Comparison of ENCODE assay signal across 8 cellular contexts in the genomic region with DNA sequence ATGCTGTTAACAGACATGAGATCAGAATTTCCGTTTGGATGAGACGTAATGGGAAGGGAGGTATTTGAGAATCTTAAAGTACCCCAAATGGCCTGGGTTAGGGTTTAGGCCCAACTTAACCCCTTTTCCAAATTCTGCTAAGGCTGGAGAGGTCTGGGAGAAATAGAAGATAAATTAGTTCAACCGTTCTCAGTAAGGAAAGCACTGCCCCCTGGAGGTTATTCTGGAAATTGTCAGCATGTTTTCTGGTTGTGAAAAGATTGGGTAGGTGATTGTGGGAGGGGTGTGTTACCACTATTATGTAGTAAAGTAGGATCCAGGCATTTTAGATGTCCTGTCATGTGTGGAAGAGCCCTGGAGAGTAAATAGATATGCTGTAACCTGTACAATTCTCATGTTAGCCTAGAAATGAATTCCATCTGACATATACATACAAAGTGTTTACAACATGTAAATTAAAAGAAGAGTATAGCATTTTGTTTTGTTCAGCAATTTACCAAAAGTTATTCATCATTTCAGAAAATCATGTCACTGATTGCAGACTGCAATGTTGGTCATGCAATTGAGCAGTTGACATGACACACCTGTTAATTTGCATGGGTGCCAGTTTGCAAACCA. TPM values are rescaled to one million over a fixed set of nuclear protein-coding genes. Genes with fewer than 3 reads are reported as not detected.
DNase-seq lines count a peak whose midpoint lies in the region; ATAC-seq and TF ChIP-seq lines count a peak whose summit lies in the region.

No MANE protein-coding gene starts in this region.

- peaks cover 2 to 7% (median 6%) of the 10 kb centered on the region in 3 donors for H3K27me3 Mint-ChIP-seq in CD14-positive monocyte (ENCODE audit: low read depth in 3 of 3)
- H3K27me3 Mint-ChIP-seq in activated T-helper 1 cell treated with anti-CD3 and anti-CD28 coated beads, Interleukin-12 subunit alpha, Interleukin-12 subunit beta, Interleukin-2, Interleukin-4 antibody, amounts not matched to agents 30 ng/mL and 10 ng/mL and 1 ng/mL, durations not matched to agents 14 hours and 24 hours and 36 hours (ENCODE audit: insufficient read depth), result no peaks in the 10 kb centered on the region

- H3K9me3 ChIP-seq in NT2/D1 (ENCODE audit: insufficient read depth, low read length), result no peaks in the 10 kb centered on the region

- peak; percentile 82 for TF ChIP-seq CTCF in CD14-positive monocyte (IDR thresholded peaks at IDR 0.05)

- DNase-seq in CD14-positive monocyte (ENCODE audit: low spot score), result no peak
- DNase-seq in NT2/D1 (ENCODE audit: low read depth, low spot score), result peak; percentile 23
- peak; percentile 27 for DNase-seq in activated T-helper 1 cell treated with anti-CD3 and anti-CD28 coated beads, Interleukin-12 subunit alpha, Interleukin-12 subunit beta, Interleukin-2, Interleukin-4 antibody, amounts not matched to agents 30 ng/mL and 10 ng/mL and 1 ng/mL, durations not matched to agents 14 hours and 24 hours and 36 hours (ENCODE audit: low spot score)
- peak; percentile 48 for DNase-seq in globus pallidus (ENCODE audit: low spot score)
- DNase-seq in renal cortical epithelial cell (ENCODE audit: low read depth), result peak; percentile 48
- no peak for DNase-seq in HuH-7.5 (ENCODE audit: low spot score)

- peaks cover 0 to 1% (median 0%) of the 10 kb centered on the region in 7 donors for H3K9me3 Mint-ChIP-seq in CD14-positive monocyte
- H3K9me3 Mint-ChIP-seq in activated T-helper 1 cell treated with anti-CD3 and anti-CD28 coated beads, Interleukin-12 subunit alpha, Interleukin-12 subunit beta, Interleukin-2, Interleukin-4 antibody, amounts not matched to agents 30 ng/mL and 10 ng/mL and 1 ng/mL, durations not matched to agents 14 hours and 24 hours and 36 hours, result no peaks in the 10 kb centered on the region

- ATAC-seq in GM18517 (IDR thresholded peaks at IDR 0.05; ENCODE audit: unreplicated experiment) (peak; percentile 73), HG03457 (IDR thresholded peaks at IDR 0.05; ENCODE audit: unreplicated experiment) (peak; percentile 65)

- intact Hi-C loops in CD14-positive monocyte (cut with micrococcal nuclease), result loop anchor here (5.0 kb wide), 1 partner anchor 303 kb away; no protein-coding TSS in a partner anchor
- intact Hi-C loops in activated T-helper 1 cell treated with anti-CD3 and anti-CD28 coated beads, Interleukin-12 subunit alpha, Interleukin-12 subunit beta, Interleukin-2, Interleukin-4 antibody, amounts not matched to agents 30 ng/mL and 10 ng/mL and 1 ng/mL, durations not matched to agents 14 hours and 24 hours and 36 hours (cut with micrococcal nuclease), result loop anchor here (1.0 kb wide), 2 partner anchors 297 to 583 kb away; no protein-coding TSS in a partner anchor

- no peak overlapping the region for H3K4me3 Mint-ChIP-seq in CD14-positive monocyte
- no peak overlapping the region for H3K4me3 Mint-ChIP-seq in activated T-helper 1 cell treated with anti-CD3 and anti-CD28 coated beads, Interleukin-12 subunit alpha, Interleukin-12 subunit beta, Interleukin-2, Interleukin-4 antibody, amounts not matched to agents 30 ng/mL and 10 ng/mL and 1 ng/mL, durations not matched to agents 14 hours and 24 hours and 36 hours

- no peaks in the 10 kb centered on the region for H3K27me3 ChIP-seq in NT2/D1 (ENCODE audit: insufficient read depth, insufficient read length)

- no peaks in the 10 kb centered on the region for H3K4me1 ChIP-seq in NT2/D1 (ENCODE audit: insufficient read depth, insufficient read length)

- no peak overlapping the region for H3K9ac ChIP-seq in NT2/D1 (ENCODE audit: insufficient read length, low read depth)

- H3K36me3 Mint-ChIP-seq in CD14-positive monocyte, result no peaks in the 10 kb centered on the region
- no peaks in the 10 kb centered on the region for H3K36me3 Mint-ChIP-seq in activated T-helper 1 cell treated with anti-CD3 and anti-CD28 coated beads, Interleukin-12 subunit alpha, Interleukin-12 subunit beta, Interleukin-2, Interleukin-4 antibody, amounts not matched to agents 30 ng/mL and 10 ng/mL and 1 ng/mL, durations not matched to agents 14 hours and 24 hours and 36 hours (ENCODE audit: low read depth)

- H3K4me3 ChIP-seq in NT2/D1 (ENCODE audit: insufficient read length, low read depth), result no peak overlapping the region

- no peak overlapping the region for H3K27ac Mint-ChIP-seq in CD14-positive monocyte
- no peak overlapping the region for H3K27ac Mint-ChIP-seq in activated T-helper 1 cell treated with anti-CD3 and anti-CD28 coated beads, Interleukin-12 subunit alpha, Interleukin-12 subunit beta, Interleukin-2, Interleukin-4 antibody, amounts not matched to agents 30 ng/mL and 10 ng/mL and 1 ng/mL, durations not matched to agents 14 hours and 24 hours and 36 hours

- no peaks in the 10 kb centered on the region for H3K36me3 ChIP-seq in NT2/D1 (ENCODE audit: insufficient read depth, insufficient read length, low read length)

- H3K4me1 Mint-ChIP-seq in CD14-positive monocyte, result no peaks in the 10 kb centered on the region
- no peaks in the 10 kb centered on the region for H3K4me1 Mint-ChIP-seq in activated T-helper 1 cell treated with anti-CD3 and anti-CD28 coated beads, Interleukin-12 subunit alpha, Interleukin-12 subunit beta, Interleukin-2, Interleukin-4 antibody, amounts not matched to agents 30 ng/mL and 10 ng/mL and 1 ng/mL, durations not matched to agents 14 hours and 24 hours and 36 hours (ENCODE audit: low read depth)

RNA-seq across cellular contexts. Expression of a gene that starts 26.8 kb away (rescaled TPM):
- not detected for polyA plus RNA-seq in CD14-positive monocyte
- not detected in 2 replicates for total RNA-seq in activated T-helper 1 cell treated with anti-CD3 and anti-CD28 coated beads, Interleukin-12 subunit alpha, Interleukin-12 subunit beta, Interleukin-2, Interleukin-4 antibody, amounts not matched to agents 30 ng/mL and 10 ng/mL and 1 ng/mL, durations not matched to agents 14 hours and 24 hours and 36 hours
- not detected in 2 replicates for total RNA-seq in renal cortical epithelial cell

Comparison
In these comparisons a context has a peak if more than half of its experiments do, and no peak if none do; other contexts are left out.
1. DNase-seq: peak in NT2/D1 (single experiment), activated T-helper 1 cell treated with anti-CD3 and anti-CD28 coated beads, Interleukin-12 subunit alpha, Interleukin-12 subunit beta, Interleukin-2, Interleukin-4 antibody, amounts not matched to agents 30 ng/mL and 10 ng/mL and 1 ng/mL, durations not matched to agents 14 hours and 24 hours and 36 hours (single experiment), globus pallidus (single experiment) and renal cortical epithelial cell (single experiment); none in CD14-positive monocyte (single experiment) and HuH-7.5 (single experiment).